In the genomic region with DNA sequence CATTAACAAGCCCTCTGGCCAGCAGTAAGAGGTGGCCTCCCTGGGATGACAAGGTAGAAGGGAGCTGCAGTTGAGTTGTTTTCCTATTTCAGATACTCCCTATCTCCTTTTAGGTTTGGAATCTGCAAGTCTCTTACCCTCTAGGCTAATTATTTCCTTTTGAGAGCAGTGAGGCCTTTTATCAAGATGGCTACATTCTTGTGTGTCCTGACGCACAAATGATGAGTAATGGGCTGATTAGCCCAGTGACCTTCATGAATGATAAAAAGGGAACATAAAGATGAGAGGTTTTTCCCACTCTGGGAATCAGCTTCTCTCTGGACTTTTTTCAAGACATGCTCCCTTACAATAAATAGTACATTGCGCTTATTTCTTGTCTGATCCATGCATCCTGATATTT, we compare ENCODE assay signal across 1 cellular context.
TF ChIP-seq lines count a peak whose summit lies in the region.

No MANE protein-coding gene starts in this region.

TF ChIP-seq in SK-N-SH treated with all-trans-retinoic acid at 6 μM for 48 hours, 23 proteins besides CTCF, POLR2A, EP300 and RAD21 (continued from another document):
- TF ChIP-seq, protein P1, sequence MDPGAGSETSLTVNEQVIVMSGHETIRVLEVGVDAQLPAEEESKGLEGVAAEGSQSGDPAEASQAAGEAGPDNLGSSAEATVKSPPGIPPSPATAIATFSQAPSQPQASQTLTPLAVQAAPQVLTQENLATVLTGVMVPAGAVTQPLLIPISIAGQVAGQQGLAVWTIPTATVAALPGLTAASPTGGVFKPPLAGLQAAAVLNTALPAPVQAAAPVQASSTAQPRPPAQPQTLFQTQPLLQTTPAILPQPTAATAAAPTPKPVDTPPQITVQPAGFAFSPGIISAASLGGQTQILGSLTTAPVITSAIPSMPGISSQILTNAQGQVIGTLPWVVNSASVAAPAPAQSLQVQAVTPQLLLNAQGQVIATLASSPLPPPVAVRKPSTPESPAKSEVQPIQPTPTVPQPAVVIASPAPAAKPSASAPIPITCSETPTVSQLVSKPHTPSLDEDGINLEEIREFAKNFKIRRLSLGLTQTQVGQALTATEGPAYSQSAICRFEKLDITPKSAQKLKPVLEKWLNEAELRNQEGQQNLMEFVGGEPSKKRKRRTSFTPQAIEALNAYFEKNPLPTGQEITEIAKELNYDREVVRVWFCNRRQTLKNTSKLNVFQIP (CRISPR knock-in tag; IDR thresholded peaks at IDR 0.05; ENCODE audit: borderline replicate concordance, low read depth), result no peak
- TF ChIP-seq ARNTL (CRISPR knock-in tag; IDR thresholded peaks at IDR 0.05; ENCODE audit: borderline replicate concordance, low read depth), result no peak
- no peak for TF ChIP-seq PPARA (CRISPR knock-in tag; IDR thresholded peaks at IDR 0.05; ENCODE audit: borderline replicate concordance)
- TF ChIP-seq ZFP30 (CRISPR knock-in tag; IDR thresholded peaks at IDR 0.05), result no peak
- no peak for TF ChIP-seq ZNF70 (CRISPR knock-in tag; IDR thresholded peaks at IDR 0.05)
- TF ChIP-seq, protein P2, sequence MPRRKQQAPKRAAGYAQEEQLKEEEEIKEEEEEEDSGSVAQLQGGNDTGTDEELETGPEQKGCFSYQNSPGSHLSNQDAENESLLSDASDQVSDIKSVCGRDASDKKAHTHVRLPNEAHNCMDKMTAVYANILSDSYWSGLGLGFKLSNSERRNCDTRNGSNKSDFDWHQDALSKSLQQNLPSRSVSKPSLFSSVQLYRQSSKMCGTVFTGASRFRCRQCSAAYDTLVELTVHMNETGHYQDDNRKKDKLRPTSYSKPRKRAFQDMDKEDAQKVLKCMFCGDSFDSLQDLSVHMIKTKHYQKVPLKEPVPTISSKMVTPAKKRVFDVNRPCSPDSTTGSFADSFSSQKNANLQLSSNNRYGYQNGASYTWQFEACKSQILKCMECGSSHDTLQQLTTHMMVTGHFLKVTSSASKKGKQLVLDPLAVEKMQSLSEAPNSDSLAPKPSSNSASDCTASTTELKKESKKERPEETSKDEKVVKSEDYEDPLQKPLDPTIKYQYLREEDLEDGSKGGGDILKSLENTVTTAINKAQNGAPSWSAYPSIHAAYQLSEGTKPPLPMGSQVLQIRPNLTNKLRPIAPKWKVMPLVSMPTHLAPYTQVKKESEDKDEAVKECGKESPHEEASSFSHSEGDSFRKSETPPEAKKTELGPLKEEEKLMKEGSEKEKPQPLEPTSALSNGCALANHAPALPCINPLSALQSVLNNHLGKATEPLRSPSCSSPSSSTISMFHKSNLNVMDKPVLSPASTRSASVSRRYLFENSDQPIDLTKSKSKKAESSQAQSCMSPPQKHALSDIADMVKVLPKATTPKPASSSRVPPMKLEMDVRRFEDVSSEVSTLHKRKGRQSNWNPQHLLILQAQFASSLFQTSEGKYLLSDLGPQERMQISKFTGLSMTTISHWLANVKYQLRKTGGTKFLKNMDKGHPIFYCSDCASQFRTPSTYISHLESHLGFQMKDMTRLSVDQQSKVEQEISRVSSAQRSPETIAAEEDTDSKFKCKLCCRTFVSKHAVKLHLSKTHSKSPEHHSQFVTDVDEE (CRISPR knock-in tag; IDR thresholded peaks at IDR 0.05), result 0 out of 2 replicates have a peak, but pooled peaks have one; percentile 11
- TF ChIP-seq BACH2 (CRISPR knock-in tag; IDR thresholded peaks at IDR 0.05; ENCODE audit: borderline replicate concordance), result no peak
- TF ChIP-seq RARB (CRISPR knock-in tag; IDR thresholded peaks at IDR 0.05), result no peak
- peak; percentile 52; the same call in 1 of the 2 replicates for TF ChIP-seq GLIS3 (CRISPR knock-in tag; IDR thresholded peaks at IDR 0.05)
- TF ChIP-seq, protein P3, sequence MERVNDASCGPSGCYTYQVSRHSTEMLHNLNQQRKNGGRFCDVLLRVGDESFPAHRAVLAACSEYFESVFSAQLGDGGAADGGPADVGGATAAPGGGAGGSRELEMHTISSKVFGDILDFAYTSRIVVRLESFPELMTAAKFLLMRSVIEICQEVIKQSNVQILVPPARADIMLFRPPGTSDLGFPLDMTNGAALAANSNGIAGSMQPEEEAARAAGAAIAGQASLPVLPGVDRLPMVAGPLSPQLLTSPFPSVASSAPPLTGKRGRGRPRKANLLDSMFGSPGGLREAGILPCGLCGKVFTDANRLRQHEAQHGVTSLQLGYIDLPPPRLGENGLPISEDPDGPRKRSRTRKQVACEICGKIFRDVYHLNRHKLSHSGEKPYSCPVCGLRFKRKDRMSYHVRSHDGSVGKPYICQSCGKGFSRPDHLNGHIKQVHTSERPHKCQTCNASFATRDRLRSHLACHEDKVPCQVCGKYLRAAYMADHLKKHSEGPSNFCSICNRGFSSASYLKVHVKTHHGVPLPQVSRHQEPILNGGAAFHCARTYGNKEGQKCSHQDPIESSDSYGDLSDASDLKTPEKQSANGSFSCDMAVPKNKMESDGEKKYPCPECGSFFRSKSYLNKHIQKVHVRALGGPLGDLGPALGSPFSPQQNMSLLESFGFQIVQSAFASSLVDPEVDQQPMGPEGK (CRISPR knock-in tag; IDR thresholded peaks at IDR 0.05; ENCODE audit: borderline replicate concordance), result no peak
- no peak for TF ChIP-seq CSDC2 (CRISPR knock-in tag; IDR thresholded peaks at IDR 0.05)
- peak; percentile 84; the same call in 1 of the 2 replicates for TF ChIP-seq ESRRG (CRISPR knock-in tag; IDR thresholded peaks at IDR 0.05)
- no peak for TF ChIP-seq OSR1 (CRISPR knock-in tag; IDR thresholded peaks at IDR 0.05)
- TF ChIP-seq ZNF8 (CRISPR knock-in tag; IDR thresholded peaks at IDR 0.05), result no peak
- TF ChIP-seq TOX (CRISPR knock-in tag; IDR thresholded peaks at IDR 0.05; ENCODE audit: borderline replicate concordance), result no peak
- no peak for TF ChIP-seq ZNF565 (CRISPR knock-in tag; conservative IDR thresholded peaks at IDR 0.05; ENCODE audit: low read depth)
